11 cellular contexts compared by ENCODE assay signal in the genomic region with DNA sequence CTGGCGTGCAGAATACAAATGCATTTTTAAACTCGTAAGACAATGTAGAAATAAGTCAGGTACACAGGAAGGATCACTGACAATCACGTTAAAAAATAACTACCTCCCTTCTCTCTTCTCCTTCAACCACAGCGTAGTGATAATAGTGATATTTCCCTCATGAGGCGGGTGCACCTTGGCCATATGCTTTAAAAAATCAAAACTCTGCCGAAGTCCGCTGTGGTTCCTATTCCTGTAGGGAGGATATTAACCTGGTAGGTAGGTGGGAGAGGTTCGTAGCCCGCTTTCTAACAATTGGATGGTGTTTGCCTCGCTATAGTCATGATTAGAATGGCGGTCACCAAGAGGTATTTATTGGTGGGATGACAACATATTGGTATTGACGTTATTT. TPM values are rescaled to one million over a fixed set of nuclear protein-coding genes. Genes with fewer than 3 reads are reported as not detected.
DNase-seq lines count a peak whose midpoint lies in the region; ATAC-seq and TF ChIP-seq lines count a peak whose summit lies in the region.
"Had no signal": no experiment of that assay in that cellular context is flagged by ENCODE, and none has a peak within 500 bp of the region (broad histone marks: within the 10 kb centered on the region; RNA-seq: fewer than 3 reads in every experiment).

No MANE protein-coding gene starts in this region.

- H3K27me3 Mint-ChIP-seq in activated T-cell treated with anti-CD3 and anti-CD28 coated beads, Interleukin-2, amount 50 U/mL, for 72 hours (ENCODE audit: low read depth), result peaks cover 47% of the 10 kb centered on the region
- H3K27me3 Mint-ChIP-seq in memory B cell (peaks cover 12% of the 10 kb centered on the region), type B pancreatic cell (peaks cover 70% of the 10 kb centered on the region)

- DNase-seq in activated T-cell treated with anti-CD3 and anti-CD28 coated beads, Interleukin-2, amount 50 U/mL, for 72 hours, result no peak
- DNase-seq in activated T-cell treated with anti-CD3 and anti-CD28 coated beads, Interleukin-2, amount 50 U/mL, for 48 hours, result no peak
- DNase-seq in astrocyte of the spinal cord (ENCODE audit: low read depth, low spot score) (no peak), memory B cell (ENCODE audit: low spot score in 2 of 2) (no peak), type B pancreatic cell (ENCODE audit: extremely low spot score, unreplicated experiment) (no peak), COR-L47 (lab: John Stamatoyannopoulos, UW) (no peak), NAMALWA (ENCODE audit: low spot score) (no peak)
- DNase-seq: DMS153 had no signal

- H3K9me3 Mint-ChIP-seq in activated T-cell treated with anti-CD3 and anti-CD28 coated beads, Interleukin-2, amount 50 U/mL, for 72 hours, result no peaks in the 10 kb centered on the region
- no peaks in the 10 kb centered on the region for H3K9me3 Mint-ChIP-seq in memory B cell
- no peaks in the 10 kb centered on the region for H3K9me3 Mint-ChIP-seq in type B pancreatic cell

- H3K36me3 Mint-ChIP-seq in activated T-cell treated with anti-CD3 and anti-CD28 coated beads, Interleukin-2, amount 50 U/mL, for 72 hours (ENCODE audit: insufficient read depth in 2 of 2), result no peaks in the 10 kb centered on the region
- H3K36me3 Mint-ChIP-seq in memory B cell (no peaks in the 10 kb centered on the region), type B pancreatic cell (no peaks in the 10 kb centered on the region)

- H3K4me1 Mint-ChIP-seq in activated T-cell treated with anti-CD3 and anti-CD28 coated beads, Interleukin-2, amount 50 U/mL, for 72 hours (ENCODE audit: low read depth), result peaks cover 20% of the 10 kb centered on the region
- H3K4me1 Mint-ChIP-seq in memory B cell (peaks cover 14% of the 10 kb centered on the region), type B pancreatic cell (ENCODE audit: unreplicated experiment) (peaks cover 17% of the 10 kb centered on the region)

- H3K4me3 Mint-ChIP-seq in activated T-cell treated with anti-CD3 and anti-CD28 coated beads, Interleukin-2, amount 50 U/mL, for 72 hours, result peak overlapping the region; percentile 96 to 97
- H3K4me3 Mint-ChIP-seq in memory B cell (peak overlapping the region; percentile 79), type B pancreatic cell (peak overlapping the region; percentile 95)

- H3K27ac Mint-ChIP-seq in activated T-cell treated with anti-CD3 and anti-CD28 coated beads, Interleukin-2, amount 50 U/mL, for 72 hours, result peak overlapping the region; percentile 90
- H3K27ac Mint-ChIP-seq in memory B cell, result no peak overlapping the region
- H3K27ac Mint-ChIP-seq in type B pancreatic cell, result peak overlapping the region; percentile 1

- H3K4me3 ChIP-seq in astrocyte of the spinal cord (ENCODE audit: low read depth, low read length), result peak overlapping the region; percentile 56

- in situ Hi-C loops in astrocyte of the spinal cord (cut with HindIII; ENCODE audit: low sequenced_read_pairs), result no loop called here

- TF ChIP-seq CTCF in astrocyte of the spinal cord (IDR thresholded peaks at IDR 0.05; ENCODE audit: low read depth, low read length) (no peak), type B pancreatic cell (conservative IDR thresholded peaks at IDR 0.05) (no peak)

- no peak for ATAC-seq in activated T-cell treated with anti-CD3 and anti-CD28 coated beads, Interleukin-2, amount 50 U/mL, for 72 hours (replicated peaks in 1 of 2)
- no peak for ATAC-seq in memory B cell (ENCODE audit: low read depth)
- no peak for ATAC-seq in HG02840 (IDR thresholded peaks at IDR 0.05; ENCODE audit: low FRiP score, unreplicated experiment)

RNA-seq across cellular contexts. Expression of a gene that starts 0.7 kb away (rescaled TPM):
- total RNA-seq in activated T-cell treated with anti-CD3 and anti-CD28 coated beads, Interleukin-2, amount 50 U/mL, for 72 hours, result 1 to 10 TPM in 1 of 2 donors, not detected in 1; 1.4 TPM
- total RNA-seq in type B pancreatic cell (ENCODE audit: low replicate concordance), result 1.0 and 4.2 TPM in 2 replicates
- total RNA-seq: activated CD8-positive, alpha-beta memory T cell treated with anti-CD3 and anti-CD28 coated beads for 36 hours; pulmonary artery endothelial cell had no signal
